In the genomic region with DNA sequence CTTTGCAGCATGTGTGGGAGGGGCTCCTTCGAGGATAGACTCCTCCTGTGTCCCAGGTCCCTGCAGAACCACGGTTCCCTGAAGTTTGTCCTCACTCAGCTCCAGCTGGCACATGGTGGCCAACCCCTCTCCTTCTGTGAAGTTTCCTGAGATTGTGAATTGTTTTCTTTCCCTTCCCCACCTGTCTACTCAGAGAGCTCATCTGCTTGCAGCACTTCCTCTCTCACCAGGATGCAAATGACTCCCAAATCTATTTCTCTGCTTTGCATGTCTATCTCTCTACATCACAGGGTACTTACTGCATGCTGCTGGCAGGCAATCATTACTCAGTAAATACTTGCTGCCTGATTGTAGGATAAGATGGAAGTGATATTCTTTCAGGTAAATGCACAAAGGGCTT, we compare ENCODE assay signal across 21 cellular contexts.
"Had no signal": no experiment of that assay in that cellular context is flagged by ENCODE, and none has a peak within 500 bp of the region (broad histone marks: within the 10 kb centered on the region; RNA-seq: fewer than 3 reads in every experiment).

No MANE protein-coding gene starts in this region.

- H3K4me1 Mint-ChIP-seq: activated CD4-positive, alpha-beta T cell treated with anti-CD3 and anti-CD28 coated beads for 36 hours; central memory CD8-positive, alpha-beta T cell; immature natural killer cell; naive thymus-derived CD4-positive, alpha-beta T cell; stimulated activated naive B cell treated with anti-CD40 and anti-IgM and Interleukin-4, amounts not matched to agents 10 μg/mL and 1 μg/mL and 100 μg/mL, for 72 hours had no signal

- H3K4me3 Mint-ChIP-seq: activated CD4-positive, alpha-beta T cell treated with anti-CD3 and anti-CD28 coated beads for 36 hours; activated naive CD8-positive, alpha-beta T cell; activated T-cell treated with anti-CD3 and anti-CD28 coated beads, Interleukin-2, amount 50 U/mL, for 4 hours; central memory CD8-positive, alpha-beta T cell; immature natural killer cell; naive thymus-derived CD4-positive, alpha-beta T cell; stimulated activated naive B cell treated with anti-CD40 and anti-IgM and Interleukin-4, amounts not matched to agents 10 μg/mL and 1 μg/mL and 100 μg/mL, for 72 hours had no signal

- H3K9me3 ChIP-seq: gastroesophageal sphincter, heart right ventricle, prostate gland, transverse colon had no signal

- H3K27me3 ChIP-seq: gastroesophageal sphincter, transverse colon had no signal

- H3K36me3 Mint-ChIP-seq: activated naive CD8-positive, alpha-beta T cell; naive thymus-derived CD4-positive, alpha-beta T cell; stimulated activated naive B cell treated with anti-CD40 and anti-IgM and Interleukin-4, amounts not matched to agents 10 μg/mL and 1 μg/mL and 100 μg/mL, for 72 hours had no signal

- H3K27ac ChIP-seq: coronary artery, epithelial cell of prostate, gastroesophageal sphincter, heart right ventricle, prostate gland, transverse colon had no signal

- H3K4me3 ChIP-seq: coronary artery, gastroesophageal sphincter, heart right ventricle, lung, prostate gland, transverse colon had no signal

- H3K9me3 Mint-ChIP-seq: activated T-cell treated with anti-CD3 and anti-CD28 coated beads, Interleukin-2, amount 50 U/mL, for 4 hours; activated T-helper 2 cell treated with anti-CD3 and anti-CD28 coated beads, Interferon-gamma antibody, Interleukin-2, Interleukin-4, amounts not matched to agents 10 μg/mL and 5 μg/mL and 100 μg/mL, durations not matched to agents 14 hours and 24 hours and 36 hours; stimulated activated naive B cell treated with anti-CD40 and anti-IgM and Interleukin-4, amounts not matched to agents 10 μg/mL and 1 μg/mL and 100 μg/mL, for 72 hours had no signal

- H3K27ac Mint-ChIP-seq: activated CD4-positive, alpha-beta T cell treated with anti-CD3 and anti-CD28 coated beads for 36 hours; activated naive CD8-positive, alpha-beta T cell; activated T-helper 2 cell treated with anti-CD3 and anti-CD28 coated beads, Interferon-gamma antibody, Interleukin-2, Interleukin-4, amounts not matched to agents 10 μg/mL and 5 μg/mL and 100 μg/mL, durations not matched to agents 14 hours and 24 hours and 36 hours; immature natural killer cell; naive thymus-derived CD4-positive, alpha-beta T cell; stimulated activated naive B cell treated with anti-CD40 and anti-IgM and Interleukin-4, amounts not matched to agents 10 μg/mL and 1 μg/mL and 100 μg/mL, for 72 hours had no signal

- ATAC-seq: activated CD4-positive, alpha-beta T cell treated with anti-CD3 and anti-CD28 coated beads for 36 hours; activated T-cell treated with anti-CD3 and anti-CD28 coated beads, Interleukin-2, amount 50 U/mL, for 4 hours; gastroesophageal sphincter; heart right ventricle; left lobe of liver; naive thymus-derived CD4-positive, alpha-beta T cell; stimulated activated naive B cell treated with anti-CD40 and anti-IgM and Interleukin-4, amounts not matched to agents 10 μg/mL and 1 μg/mL and 100 μg/mL, for 72 hours had no signal

- H3K36me3 ChIP-seq: gastroesophageal sphincter, heart right ventricle, prostate gland, transverse colon had no signal

- DNase-seq: activated CD4-positive, alpha-beta T cell treated with anti-CD3 and anti-CD28 coated beads for 36 hours; activated CD4-positive, alpha-beta T cell treated with anti-CD3 and anti-CD28 coated beads, Interleukin-2, amount 50 U/mL, for 4 hours; activated CD8-positive, alpha-beta memory T cell treated with anti-CD3 and anti-CD28 coated beads, Interleukin-2, amount 50 U/mL, for 48 hours; activated naive CD4-positive, alpha-beta T cell; activated T-cell treated with anti-CD3 and anti-CD28 coated beads, Interleukin-2, amount 50 U/mL, for 4 hours; heart right ventricle; immature natural killer cell; naive thymus-derived CD4-positive, alpha-beta T cell; stimulated activated CD4-positive, alpha-beta T cell treated with anti-CD3 and anti-CD28 coated beads, Interleukin-2, amount 100 ng/mL, for 48 hours; stimulated activated CD8-positive, alpha-beta memory T cell treated with anti-CD3 and anti-CD28 coated beads, Interleukin-4, amount 100 ng/mL, for 48 hours; stimulated activated naive B cell treated with anti-CD40 and anti-IgM and Interleukin-4, amounts not matched to agents 10 μg/mL and 1 μg/mL and 100 μg/mL, for 72 hours; transverse colon had no signal

- H3K27me3 Mint-ChIP-seq: activated CD4-positive, alpha-beta T cell treated with anti-CD3 and anti-CD28 coated beads for 36 hours; activated naive CD8-positive, alpha-beta T cell; central memory CD8-positive, alpha-beta T cell; stimulated activated naive B cell treated with anti-CD40 and anti-IgM and Interleukin-4, amounts not matched to agents 10 μg/mL and 1 μg/mL and 100 μg/mL, for 72 hours had no signal

- H3K4me1 ChIP-seq: gastroesophageal sphincter, heart right ventricle, prostate gland, transverse colon had no signal
